ENCODE assay signal across 8 cellular contexts in genomic region chr5:72523960-72524582, GRCh38. TPM values are rescaled to one million over a fixed set of nuclear protein-coding genes. Genes with fewer than 3 reads are reported as not detected.
A peak's percentile ranks its signal among the peaks of the same experiment; 100 is the strongest.
DNase-seq lines count a peak whose midpoint lies in the region; ATAC-seq, FAIRE-seq and TF ChIP-seq lines count a peak whose summit lies in the region.

No MANE protein-coding gene starts in this region.

- H3K4me1 ChIP-seq in transverse colon: no peaks in the 10 kb centered on the region

- TF ChIP-seq EP300 in transverse colon (IDR thresholded peaks at IDR 0.05; ENCODE audit: low read depth): no peak

- TF ChIP-seq POLR2A in GM12892 (IDR thresholded peaks at IDR 0.05; ENCODE audit: low read depth, low read length) (no peak), transverse colon (IDR thresholded peaks at IDR 0.05) (no peak)

- in situ Hi-C loops in transverse colon (cut with MboI; ENCODE audit: low pct_ligation_motif_present in 1 of 4, low pct_unique_long_range_greater_than_20kb in 1 of 4, low sequenced_read_pairs in 3 of 4): loop anchor here in 3 of 4 donors (5.0 to 10.0 kb wide), 3 partner anchors 149 to 169 kb away; no protein-coding TSS in a partner anchor

- DNase-seq in A172 (ENCODE audit: low spot score) (peak; percentile 75), GM12892 (ENCODE audit: insufficient read length) (no peak), M059J (ENCODE audit: low read depth) (peak; percentile 82), WERI-Rb-1 (peak; percentile 26), hepatic stellate cell (ENCODE audit: low spot score) (peak; percentile 32), transverse colon (no peak)

- H3K27me3 ChIP-seq in WERI-Rb-1 (ENCODE audit: insufficient read depth, low read depth, severe bottlenecking) (no peaks in the 10 kb centered on the region), transverse colon (no peaks in the 10 kb centered on the region)

- 51 to 52% methylated on average over 3 of the region's 3 CpGs for WGBS in transverse colon (ENCODE audit: low coverage in 1 of 2), 2 donors

- peaks cover 9% of the 10 kb centered on the region for H3K9me3 ChIP-seq in WERI-Rb-1 (ENCODE audit: severe bottlenecking)
- H3K9me3 ChIP-seq in transverse colon: peaks cover 0 to 8% of the 10 kb centered on the region in 2 donors

- peak; percentile 55 for TF ChIP-seq CTCF in WERI-Rb-1 (IDR thresholded peaks at IDR 0.05; ENCODE audit: low read depth, low read length)
- TF ChIP-seq CTCF in transverse colon (IDR thresholded peaks at IDR 0.05): peak; percentile 46 to 66 (median 54)

- H3K27ac ChIP-seq in WERI-Rb-1 (no peak overlapping the region), transverse colon (no peak overlapping the region)

- intact Hi-C loops in transverse colon (cut with DNase I; ENCODE audit: low total_unique reads): loop anchor here (10.0 kb wide), 1 partner anchor 159 kb away; no protein-coding TSS in a partner anchor

- H3K4me3 ChIP-seq in WERI-Rb-1 (ENCODE audit: low read depth, low read length) (no peak overlapping the region), transverse colon (no peak overlapping the region)

- ATAC-seq in HG03039 (IDR thresholded peaks at IDR 0.05; ENCODE audit: unreplicated experiment) (no peak), HG02885 (IDR thresholded peaks at IDR 0.05; ENCODE audit: poor library complexity, unreplicated experiment) (no peak)

- H3K36me3 ChIP-seq in WERI-Rb-1 (no peaks in the 10 kb centered on the region), transverse colon (no peaks in the 10 kb centered on the region)

- peak; percentile 93 for FAIRE-seq in GM12892 (lab: Jason Lieb, UNC)

RNA-seq across cellular contexts. Expression of gene ZNF366, which starts 16.9 kb away (rescaled TPM):
- total RNA-seq in A172 (2014; rRNA removed; shearing (Covaris generic)): not detected in 2 replicates
- not detected for polyA plus RNA-seq in GM12892 (2012; ENCODE audit: missing spikeins)
- 0.96 and 1.4 TPM in 2 replicates for total RNA-seq in M059J (2014; rRNA removed; shearing (Covaris generic))
- 1 to 10 TPM in 1 of 4 donors, under 1 TPM in 3; 0.40 to 1.4 (median 0.72) TPM for total RNA-seq in transverse colon

Comparison
In these comparisons a context has a peak if more than half of its experiments do, and no peak if none do; other contexts are left out.
1. DNase-seq: peak in A172 (single experiment), M059J (single experiment), WERI-Rb-1 (single experiment) and hepatic stellate cell (single experiment); none in GM12892 (single experiment) and transverse colon (single experiment).